Comparison of ENCODE assay signal across 7 cellular contexts in genomic region chr12:75979181-75979580, GRCh38. TPM values are rescaled to one million over a fixed set of nuclear protein-coding genes. Genes with fewer than 3 reads are reported as not detected.
DNase-seq lines count a peak whose midpoint lies in the region; ATAC-seq and TF ChIP-seq lines count a peak whose summit lies in the region.

No MANE protein-coding gene starts in this region.

- no peaks in the 10 kb centered on the region for H3K9me3 ChIP-seq in sigmoid colon

- DNase-seq in MV-4-11 (lab: John Stamatoyannopoulos, UW) (peak; percentile 43), sigmoid colon (no peak), NCI-H2196 (lab: John Stamatoyannopoulos, UW; ENCODE audit: unreplicated experiment) (no peak), Right ventricle myocardium inferior (ENCODE audit: missing footprints) (no peak)
- peak; percentile 17 for DNase-seq in central memory CD4-positive, alpha-beta T cell

- no peak for TF ChIP-seq CTCF in sigmoid colon (IDR thresholded peaks at IDR 0.05)

- no peak overlapping the region for H3K4me3 ChIP-seq in sigmoid colon

- H3K27me3 ChIP-seq in sigmoid colon: no peaks in the 10 kb centered on the region

- H3K27ac ChIP-seq in sigmoid colon: peak overlapping the region in 3 of 4 donors; percentile 53 to 71 (median 70)

- peak; percentile 41 for ATAC-seq in GM19463 (IDR thresholded peaks at IDR 0.05; ENCODE audit: unreplicated experiment)
- ATAC-seq in Right ventricle myocardium inferior: no peak
- ATAC-seq in GM18519 (IDR thresholded peaks at IDR 0.05; ENCODE audit: low FRiP score, unreplicated experiment): no peak

- H3K36me3 ChIP-seq in sigmoid colon: no peaks in the 10 kb centered on the region

- intact Hi-C loops in sigmoid colon (cut with DNase I): no loop called here
- intact Hi-C loops in Right ventricle myocardium inferior (cut with DNase I): no loop called here

- 17 to 43% methylated on average over 2 of the region's 2 CpGs for WGBS in sigmoid colon, 2 donors

- TF ChIP-seq EP300 in sigmoid colon (IDR thresholded peaks at IDR 0.05): no peak

- TF ChIP-seq POLR2A in sigmoid colon (IDR thresholded peaks at IDR 0.05): no peak

- peaks cover 0 to 18% (median 14%) of the 10 kb centered on the region in 4 donors for H3K4me1 ChIP-seq in sigmoid colon

RNA-seq across cellular contexts. Expression of gene PHLDA1, which starts 52.4 kb away (rescaled TPM):
- total RNA-seq in sigmoid colon: 10 to 100 TPM in 1 of 4 donors, 1 to 10 TPM in 3; 3.6 to 10.9 (median 5.3) TPM
- polyA plus RNA-seq in sigmoid colon: 1 to 10 TPM; 2.4 to 6.6 (median 4.2) TPM
- 4.0 TPM for total RNA-seq in Right ventricle myocardium inferior

Comparison
In these comparisons a context has a peak if more than half of its experiments do, and no peak if none do; other contexts are left out.
1. DNase-seq: peak in MV-4-11 (single experiment) and central memory CD4-positive, alpha-beta T cell (single experiment); none in sigmoid colon (single experiment), NCI-H2196 (single experiment) and Right ventricle myocardium inferior (single experiment).